15 cellular contexts compared by ENCODE assay signal in genomic region chr3:136385457-136385856, GRCh38.
DNase-seq lines count a peak whose midpoint lies in the region; ATAC-seq and TF ChIP-seq lines count a peak whose summit lies in the region.
"Had no signal": no experiment of that assay in that cellular context is flagged by ENCODE, and none has a peak within 500 bp of the region (broad histone marks: within the 10 kb centered on the region; RNA-seq: fewer than 3 reads in every experiment).

No MANE protein-coding gene starts in this region.

- peak; percentile 10 for DNase-seq in GM10266 (ENCODE audit: extremely low spot score)
- no peak for DNase-seq in RKO (ENCODE audit: low spot score)
- DNase-seq in SIG-M5 treated with dmso at 0.1 percent for 504 hours (lab: John Stamatoyannopoulos, UW; ENCODE audit: unreplicated experiment): no peak
- no peak for DNase-seq in NOMO-1 treated with DMSO at 0.1 percent for 48 hours (lab: John Stamatoyannopoulos, UW; ENCODE audit: unreplicated experiment)
- DNase-seq: activated CD4-positive, alpha-beta memory T cell treated with anti-CD3 and anti-CD28 coated beads, Interleukin-2, amount 10 ng/mL, durations not matched to agents 7 days and 5 days; activated naive CD4-positive, alpha-beta T cell; foreskin melanocyte; mucosa of descending colon; ovary; uterus had no signal

- ATAC-seq in GM19025 (IDR thresholded peaks at IDR 0.05; ENCODE audit: low read depth, unreplicated experiment) (peak; percentile 78), GM21723 (IDR thresholded peaks at IDR 0.05; ENCODE audit: unreplicated experiment) (peak; percentile 81), HG03432 (IDR thresholded peaks at IDR 0.05; ENCODE audit: unreplicated experiment) (peak; percentile 93), HG02763 (IDR thresholded peaks at IDR 0.05; ENCODE audit: unreplicated experiment) (no peak)
- ATAC-seq: HCT116, mucosa of descending colon had no signal

- no peak for TF ChIP-seq CTCF in GM10266 (IDR thresholded peaks at IDR 0.05; ENCODE audit: control insufficient read depth, insufficient read depth, low read depth, missing control alignments)
